Comparison of ENCODE assay signal across 23 cellular contexts in the genomic region with DNA sequence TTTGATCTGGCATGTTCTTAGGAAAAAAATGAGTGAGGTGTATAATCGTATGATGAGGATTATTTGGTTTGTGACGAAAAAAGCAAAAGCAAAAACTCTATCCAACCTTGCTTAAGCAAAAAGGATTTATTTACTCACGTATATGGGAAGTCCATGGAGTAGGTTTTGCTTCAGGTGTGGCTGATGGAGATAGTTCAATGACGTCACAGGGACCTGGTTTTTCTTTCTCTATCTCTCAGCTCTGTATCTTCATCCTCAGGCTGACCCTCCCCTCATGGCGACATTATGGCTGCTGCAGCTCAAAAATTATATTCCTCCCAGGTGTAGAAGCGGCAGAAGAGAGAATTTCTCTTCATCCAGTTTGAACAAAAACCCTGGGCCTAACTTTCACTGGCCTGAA. TPM values are rescaled to one million over a fixed set of nuclear protein-coding genes. Genes with fewer than 3 reads are reported as not detected.
"Had no signal": no experiment of that assay in that cellular context is flagged by ENCODE, and none has a peak within 500 bp of the region (broad histone marks: within the 10 kb centered on the region; RNA-seq: fewer than 3 reads in every experiment).

No MANE protein-coding gene starts in this region.

- H3K4me3 ChIP-seq: dorsolateral prefrontal cortex, lung, pancreas, smooth muscle cell, suprapubic skin, transverse colon, upper lobe of right lung, uterus had no signal

- FAIRE-seq: endothelial cell of umbilical vein, frontal cortex, kidney, pancreas had no signal

- H3K27ac ChIP-seq: dorsolateral prefrontal cortex, pancreas, suprapubic skin, transverse colon, upper lobe of right lung, uterus had no signal

- H3K9me3 ChIP-seq: pancreas, suprapubic skin, transverse colon, upper lobe of right lung, uterus had no signal

- ATAC-seq: left lobe of liver; natural killer cell; pancreas; sciatic nerve; stimulated activated naive CD8-positive, alpha-beta T cell treated with anti-CD3 and anti-CD28 coated beads, Interleukin-15, amount 100 ng/mL, for 72 hours; upper lobe of right lung had no signal

- H3K4me2 ChIP-seq: smooth muscle cell had no signal

- DNase-seq: dorsolateral prefrontal cortex; effector CD4-positive, alpha-beta T cell; kidney; natural killer cell; occipital lobe; pancreas; retina; stimulated activated CD4-positive, alpha-beta T cell treated with anti-CD3 and anti-CD28 coated beads, Interleukin-12 subunit alpha, Interleukin-12 subunit beta, amount 100 ng/mL, for 4 hours; stimulated activated CD4-positive, alpha-beta T cell treated with anti-CD3 and anti-CD28 coated beads, Interleukin-1b, Interleukin-23, amount 100 ng/mL, for 48 hours; stimulated activated CD4-positive, alpha-beta T cell treated with anti-CD3 and anti-CD28 coated beads, Interleukin-4, amount 100 ng/mL, for 1 hour; stimulated activated CD8-positive, alpha-beta memory T cell treated with anti-CD3 and anti-CD28 coated beads, Interleukin-4, amount 100 ng/mL, for 48 hours; stimulated activated naive CD4-positive, alpha-beta T cell; stimulated activated naive CD8-positive, alpha-beta T cell treated with anti-CD3 and anti-CD28 coated beads, Interleukin-15, amount 100 ng/mL, for 72 hours; transverse colon; upper lobe of right lung; uterus had no signal

- H3K36me3 ChIP-seq: pancreas, suprapubic skin, transverse colon, upper lobe of right lung, uterus had no signal

- H3K27me3 ChIP-seq: dorsolateral prefrontal cortex, pancreas, suprapubic skin, transverse colon, upper lobe of right lung, uterus had no signal

- H3K4me1 ChIP-seq: pancreas, upper lobe of right lung, uterus had no signal

RNA-seq across cellular contexts. Expression of gene TRABD2A, which starts 33.5 kb away (rescaled TPM):
- total RNA-seq: smooth muscle cell had no signal
